In the genomic region with DNA sequence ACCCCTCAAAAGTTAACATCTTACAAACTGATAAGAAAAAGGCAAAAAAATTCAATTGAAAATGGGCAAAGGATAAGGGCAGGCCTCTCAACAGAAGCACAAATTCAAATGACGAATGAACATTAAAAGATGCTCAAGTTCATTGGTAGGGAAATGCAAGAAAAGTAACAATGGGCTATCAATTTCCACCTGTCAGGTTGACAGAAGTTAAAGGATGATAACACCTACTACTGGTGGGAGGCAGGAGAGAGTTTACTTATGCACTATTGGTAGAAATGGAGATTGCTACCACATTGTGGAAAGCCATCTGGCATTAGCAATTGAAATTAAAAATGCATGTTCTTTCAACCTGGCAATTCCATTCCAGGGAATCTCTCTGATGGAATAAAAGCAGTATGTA, we compare ENCODE assay signal across 25 cellular contexts. TPM values are rescaled to one million over a fixed set of nuclear protein-coding genes. Genes with fewer than 3 reads are reported as not detected.
A peak's percentile ranks its signal among the peaks of the same experiment; 100 is the strongest.
DNase-seq lines count a peak whose midpoint lies in the region; ATAC-seq, FAIRE-seq and TF ChIP-seq lines count a peak whose summit lies in the region.
"Had no signal": no experiment of that assay in that cellular context is flagged by ENCODE, and none has a peak within 500 bp of the region (broad histone marks: within the 10 kb centered on the region; RNA-seq: fewer than 3 reads in every experiment).

No MANE protein-coding gene starts in this region.

- BruUV-seq in K562 (replicated peaks; lab: Mats Ljungman, UMichigan) = no TSS peak

- H3K9ac ChIP-seq in K562 (ENCODE audit: insufficient read depth in 1 of 2, low read depth in 2 of 2, low read length in 2 of 2) = no peak overlapping the region
- H3K9ac ChIP-seq: BLaER1 treated with 17β-estradiol and CSF1 and Interleukin-3, amounts not matched to agents 10 nM and 100 nM; GM23248 had no signal

- 7% methylated on average over 1 of the region's 1 CpG for WGBS in K562 (ENCODE audit: insufficient coverage, low coverage, missing lambda C conversion rate)
- 100% methylated on average over 1 of the region's 1 CpG for WGBS in hepatocyte (ENCODE audit: low lambda C conversion rate, missing lambda C conversion rate)

- TF ChIP-seq RAD21 in K562 (CRISPR knock-in tag; conservative IDR thresholded peaks at IDR 0.05 in 1 of 2, IDR thresholded peaks at IDR 0.05 in 1 of 2) = no peak

- intact Hi-C loops in K562 (cut with micrococcal nuclease) = no loop called here
- intact Hi-C loops in upper lobe of right lung (cut with DNase I) = no loop called here
- intact Hi-C loops in left colon (cut with DNase I, micrococcal nuclease) = no loop called here

- TF ChIP-seq EP300 in K562 (IDR thresholded peaks at IDR 0.05; ENCODE audit: low read length) = no peak

- no peaks in the 10 kb centered on the region for H3K9me3 ChIP-seq in K562 (replicated peaks; ENCODE audit: control insufficient read depth, insufficient read depth, low read depth, low read length)
- H3K9me3 ChIP-seq in hepatocyte (ENCODE audit: low read depth) = no peaks in the 10 kb centered on the region
- H3K9me3 ChIP-seq in upper lobe of right lung = no peaks in the 10 kb centered on the region
- H3K9me3 ChIP-seq: A549; BE2C; BLaER1 treated with 17β-estradiol and CSF1 and Interleukin-3, amounts not matched to agents 10 nM and 100 nM had no signal

- no peak overlapping the region for H3K27ac ChIP-seq in K562 (ENCODE audit: extremely low read depth, low read depth, low read length)
- H3K27ac ChIP-seq in hepatocyte = peak overlapping the region; percentile 41
- H3K27ac ChIP-seq in upper lobe of right lung = no peak overlapping the region
- H3K27ac ChIP-seq: A549; BLaER1 treated with 17β-estradiol and CSF1 and Interleukin-3, amounts not matched to agents 10 nM and 100 nM; GM23248 had no signal

- H4K20me1 ChIP-seq in K562 (replicated peaks; ENCODE audit: control insufficient read depth, insufficient read depth, low read length) = peaks cover 10% of the 10 kb centered on the region
- no peaks in the 10 kb centered on the region for H4K20me1 ChIP-seq in hepatocyte (ENCODE audit: insufficient read depth, poor library complexity, severe bottlenecking)
- H4K20me1 ChIP-seq: BLaER1 treated with 17β-estradiol and CSF1 and Interleukin-3, amounts not matched to agents 10 nM and 100 nM had no signal

- no peaks in the 10 kb centered on the region for H3K79me2 ChIP-seq in K562 (ENCODE audit: control insufficient read depth, insufficient read depth, low read length)
- no peaks in the 10 kb centered on the region for H3K79me2 ChIP-seq in hepatocyte

- H3K27me3 ChIP-seq in K562 (ENCODE audit: control insufficient read depth in 2 of 2, insufficient read depth in 2 of 2, low read length in 2 of 2) = no peaks in the 10 kb centered on the region
- no peaks in the 10 kb centered on the region for H3K27me3 ChIP-seq in hepatocyte
- H3K27me3 ChIP-seq in upper lobe of right lung = no peaks in the 10 kb centered on the region
- H3K27me3 ChIP-seq: BE2C; BLaER1 treated with 17β-estradiol and CSF1 and Interleukin-3, amounts not matched to agents 10 nM and 100 nM had no signal

- ATAC-seq in K562 = no peak
- no peak for ATAC-seq in upper lobe of right lung
- ATAC-seq in left colon = no peak
- no peak for ATAC-seq in GM19328 (IDR thresholded peaks at IDR 0.05; ENCODE audit: unreplicated experiment)
- ATAC-seq: A549 had no signal

- no peak for TF ChIP-seq POLR2A in K562 (conservative IDR thresholded peaks at IDR 0.05)

- TF ChIP-seq CTCF in K562 (IDR thresholded peaks at IDR 0.05 in 2 of 3, conservative IDR thresholded peaks at IDR 0.05 in 1 of 3; ENCODE audit: insufficient read depth in 2 of 3, low read depth in 1 of 3, low read length in 3 of 3) (no peak), hepatocyte (IDR thresholded peaks at IDR 0.05; ENCODE audit: poor library complexity) (no peak), upper lobe of right lung (IDR thresholded peaks at IDR 0.05) (no peak)

- POLR2A ChIA-PET in K562 (lab: Yijun Ruan, JAX) = no interaction called here

- peak; percentile 20 for DNase-seq in NCI-H2171 treated with DMSO at 0.1 percent for 48 hours (lab: John Stamatoyannopoulos, UW)
- DNase-seq in NCI-H2171 (lab: John Stamatoyannopoulos, UW) = no peak
- peak in 1 of 4 experiments; percentile 9 for DNase-seq in K562 (ENCODE audit: extremely low read depth in 1 of 4, low spot score in 3 of 4)
- no peak for DNase-seq in hepatocyte (ENCODE audit: low spot score)
- no peak for DNase-seq in upper lobe of right lung
- DNase-seq in left colon = no peak
- DNase-seq: 8988T; ACHN; AML-193; BE2C; CD4-positive, alpha-beta T cell; CD8-positive, alpha-beta memory T cell; DMS153; DND-41; GM23248; H7; HCEC 1CT had no signal

- H3K9me2 ChIP-seq in hepatocyte (replicated peaks; ENCODE audit: insufficient read depth) = no peaks in the 10 kb centered on the region

- no peak overlapping the region for H2AFZ ChIP-seq in K562 (ENCODE audit: low read depth, low read length)
- H2AFZ ChIP-seq in hepatocyte = no peak overlapping the region
- H2AFZ ChIP-seq: GM23248 had no signal

- H3K4me1 ChIP-seq in K562 (replicated peaks in 1 of 2; ENCODE audit: control insufficient read depth in 2 of 2, insufficient read depth in 2 of 2, low read length in 2 of 2) (peaks cover 0 to 3% of the 10 kb centered on the region in 2 experiments; a peak in 1 of 5 replicates), hepatocyte (ENCODE audit: insufficient read depth) (peaks cover 12% of the 10 kb centered on the region), upper lobe of right lung (peaks cover 10% of the 10 kb centered on the region)
- H3K4me1 ChIP-seq: BE2C had no signal

- H3K9me1 ChIP-seq in K562 (ENCODE audit: control insufficient read depth, insufficient read depth, low read length) = no peaks in the 10 kb centered on the region

- H3K4me2 ChIP-seq in K562 (ENCODE audit: insufficient read depth, low read length) (no peak overlapping the region), hepatocyte (no peak overlapping the region)
- H3K4me2 ChIP-seq: A549; BLaER1 treated with 17β-estradiol and CSF1 and Interleukin-3, amounts not matched to agents 10 nM and 100 nM had no signal

- CTCF ChIA-PET in K562 (lab: Yijun Ruan, JAX; ENCODE audit: low intra/inter-chr PET ratio) = no interaction called here

- FAIRE-seq in K562 (lab: Jason Lieb, UNC) = no peak
- FAIRE-seq: A549, D721Med, G401.6, GM12892, H1 had no signal

- H3K36me3 ChIP-seq in K562 (ENCODE audit: control insufficient read depth, insufficient read depth, low read length) = no peaks in the 10 kb centered on the region
- no peaks in the 10 kb centered on the region for H3K36me3 ChIP-seq in hepatocyte (replicated peaks; ENCODE audit: insufficient read depth, low read depth)
- H3K36me3 ChIP-seq in upper lobe of right lung = no peaks in the 10 kb centered on the region
- H3K36me3 ChIP-seq: BE2C; BLaER1 treated with 17β-estradiol and CSF1 and Interleukin-3, amounts not matched to agents 10 nM and 100 nM had no signal

- in situ Hi-C loops in K562 (cut with MboI) = no loop called here

- H3K4me3 ChIP-seq in K562 = no peak overlapping the region
- H3K4me3 ChIP-seq in hepatocyte = no peak overlapping the region
- H3K4me3 ChIP-seq in upper lobe of right lung = no peak overlapping the region
- H3K4me3 ChIP-seq: A549; BLaER1 treated with 17β-estradiol and CSF1 and Interleukin-3, amounts not matched to agents 10 nM and 100 nM; GM23248 had no signal

TF ChIP-seq in K562, 482 proteins besides CTCF, POLR2A, EP300 and RAD21 (continues in another document):
- TF ChIP-seq MEIS2 (IDR thresholded peaks at IDR 0.05; ENCODE audit: partially characterized antibody) (peak; percentile 89), NRF1 (conservative IDR thresholded peaks at IDR 0.05 in 1 of 2, IDR thresholded peaks at IDR 0.05 in 1 of 2) (no peak), HMG20A (CRISPR knock-in tag; conservative IDR thresholded peaks at IDR 0.05) (no peak), C11orf30 (IDR thresholded peaks at IDR 0.05; ENCODE audit: low read depth) (no peak), LCOR (CRISPR knock-in tag; IDR thresholded peaks at IDR 0.05) (no peak)
- TF ChIP-seq, protein P1, sequence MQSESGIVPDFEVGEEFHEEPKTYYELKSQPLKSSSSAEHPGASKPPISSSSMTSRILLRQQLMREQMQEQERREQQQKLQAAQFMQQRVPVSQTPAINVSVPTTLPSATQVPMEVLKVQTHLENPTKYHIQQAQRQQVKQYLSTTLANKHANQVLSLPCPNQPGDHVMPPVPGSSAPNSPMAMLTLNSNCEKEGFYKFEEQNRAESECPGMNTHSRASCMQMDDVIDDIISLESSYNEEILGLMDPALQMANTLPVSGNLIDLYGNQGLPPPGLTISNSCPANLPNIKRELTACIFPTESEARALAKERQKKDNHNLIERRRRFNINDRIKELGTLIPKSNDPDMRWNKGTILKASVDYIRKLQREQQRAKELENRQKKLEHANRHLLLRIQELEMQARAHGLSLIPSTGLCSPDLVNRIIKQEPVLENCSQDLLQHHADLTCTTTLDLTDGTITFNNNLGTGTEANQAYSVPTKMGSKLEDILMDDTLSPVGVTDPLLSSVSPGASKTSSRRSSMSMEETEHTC (IDR thresholded peaks at IDR 0.05) = no peak

RNA-seq across cellular contexts. Expression of a gene that starts 35.6 kb away (rescaled TPM):
- total RNA-seq in K562 (2011; cell fraction: chromatin; rRNA removed; ENCODE audit: low replicate concordance) = not detected in 2 replicates
- total RNA-seq in K562 (2011; cell fraction: nucleolus; rRNA removed) = not detected in 2 replicates
- total RNA-seq in K562 (2011; cell fraction: nucleoplasm; rRNA removed) = not detected in 2 replicates
- total RNA-seq in K562 (2014; rRNA removed) = not detected in 2 replicates
- not detected in 2 replicates for total RNA-seq in K562 (2014; rRNA removed; fragmentation: Illumina TruSeq; extraction: Trizol)
- not detected in 2 replicates for total RNA-seq in K562 (2015; rRNA removed; fragmentation: Illumina TruSeq; extraction: Trizol)
- 0.11 TPM in 1 of 2 replicates, not detected in the other for total RNA-seq in K562 (2021)
- polyA plus RNA-seq in K562 (2011; rRNA removed) = not detected in 2 replicates
- polyA plus RNA-seq in K562 (2011; cell fraction: cytosol; rRNA removed) = not detected in 2 replicates
- polyA plus RNA-seq in K562 (2011; cell fraction: nucleus; rRNA removed) = not detected in 2 replicates
- polyA plus RNA-seq in K562 (2012) = 0.06 and 0.08 TPM in 2 replicates
- not detected in 2 replicates for polyA plus RNA-seq in K562 (2014; fragmentation: Illumina TruSeq; extraction: Trizol)
- under 1 TPM in 1 of 2 experiments, not detected in 1; 0.13 TPM for polyA plus RNA-seq in K562 (2014; fragmentation: Nextera tagmentation; extraction: Ambion mirVana)
- not detected in 2 replicates for polyA plus RNA-seq in K562 (2014; rRNA removed)
- not detected in 2 replicates for polyA minus RNA-seq in K562 (2011; rRNA and poly(A)+ RNA removed)
- not detected in 2 replicates for polyA minus RNA-seq in K562 (2011; cell fraction: cytosol; rRNA and poly(A)+ RNA removed)
- polyA minus RNA-seq in K562 (2011; cell fraction: nucleus; rRNA and poly(A)+ RNA removed) = not detected in 2 replicates
- total RNA-seq in hepatocyte = 1.7 and 2.4 TPM in 2 replicates
- polyA plus RNA-seq in hepatocyte = 0.91 and 3.4 TPM in 2 replicates
- 10.9 TPM for total RNA-seq in upper lobe of right lung
- total RNA-seq in left colon = 10 to 100 TPM in 1 of 2 donors, 1 to 10 TPM in 1; 9.7 to 12.7 TPM
- total RNA-seq: CD4-positive, alpha-beta T cell had no signal
- polyA plus RNA-seq: CD14-positive monocyte; CD8-positive, alpha-beta memory T cell had no signal
